ENCODE assay signal across 1 cellular context in genomic region chr5:49953-50544, GRCh38.
TF ChIP-seq lines count a peak whose summit lies in the region.

No MANE protein-coding gene starts in this region.

TF ChIP-seq in HepG2, 621 proteins besides CTCF, POLR2A, EP300 and RAD21:
- no peak for TF ChIP-seq PBX3 (CRISPR knock-in tag; IDR thresholded peaks at IDR 0.05; ENCODE audit: borderline replicate concordance)
- peak; percentile 92 for TF ChIP-seq PCBP2 (optimal IDR thresholded peaks at IDR 0.05; ENCODE audit: low read depth, low read length, poor library complexity, severe bottlenecking)
- TF ChIP-seq KDM3A (CRISPR knock-in tag; IDR thresholded peaks at IDR 0.05; ENCODE audit: low read depth), result no peak
